In genomic region chr11:14270690-14271542, GRCh38 we compare ENCODE assay signal across 7 cellular contexts.
DNase-seq lines count a peak whose midpoint lies in the region; ATAC-seq lines count a peak whose summit lies in the region.

No MANE protein-coding gene starts in this region.

- DNase-seq in GM19238 (ENCODE audit: insufficient read length, low spot score) (peak; percentile 49), SKM-1 treated with dmso at 0.1 percent for 144 hours (lab: John Stamatoyannopoulos, UW; ENCODE audit: unreplicated experiment) (peak; percentile 98), pons (ENCODE audit: low spot score) (peak; percentile 84), DMS 273 treated with DMSO at 0.1 percent for 48 hours (lab: John Stamatoyannopoulos, UW) (no peak)
- no peak for DNase-seq in stimulated activated CD4-positive, alpha-beta T cell treated with anti-CD3 and anti-CD28 coated beads, Interleukin-4, amount 100 ng/mL, for 4 hours
- DNase-seq in effector CD4-positive, alpha-beta T cell, result no peak

- peak; percentile 69 for ATAC-seq in HG02885 (IDR thresholded peaks at IDR 0.05; ENCODE audit: poor library complexity, unreplicated experiment)

Comparison
In these comparisons a context has a peak if more than half of its experiments do, and no peak if none do; other contexts are left out.
1. DNase-seq: peak in GM19238 (single experiment), SKM-1 treated with dmso at 0.1 percent for 144 hours (single experiment) and pons (single experiment); none in DMS 273 treated with DMSO at 0.1 percent for 48 hours (single experiment), stimulated activated CD4-positive, alpha-beta T cell treated with anti-CD3 and anti-CD28 coated beads, Interleukin-4, amount 100 ng/mL, for 4 hours (0 of 2) and effector CD4-positive, alpha-beta T cell (single experiment).